Comparison of ENCODE assay signal across 32 cellular contexts in the genomic region with DNA sequence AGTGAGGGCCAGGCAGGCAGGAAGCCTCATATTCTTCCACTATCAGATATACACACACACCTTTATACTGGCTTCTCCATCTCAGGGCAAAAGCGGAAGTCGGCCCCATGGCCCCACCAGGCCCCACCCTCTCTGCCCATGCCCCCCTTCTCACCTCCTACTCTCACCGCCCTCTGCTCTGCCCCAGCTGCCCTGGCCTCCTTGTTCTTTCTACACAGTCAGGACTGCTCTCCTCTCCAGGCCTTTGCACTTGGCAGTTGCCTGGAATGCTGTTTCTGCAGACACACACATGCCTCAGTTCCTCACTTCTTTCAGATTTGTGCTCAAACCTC. TPM values are rescaled to one million over a fixed set of nuclear protein-coding genes. Genes with fewer than 3 reads are reported as not detected.
A peak's percentile ranks its signal among the peaks of the same experiment; 100 is the strongest.
DNase-seq lines count a peak whose midpoint lies in the region; ATAC-seq, FAIRE-seq and TF ChIP-seq lines count a peak whose summit lies in the region.
"Had no signal": no experiment of that assay in that cellular context is flagged by ENCODE, and none has a peak within 500 bp of the region (broad histone marks: within the 10 kb centered on the region; RNA-seq: fewer than 3 reads in every experiment).

No MANE protein-coding gene starts in this region.

- 67% methylated on average over 2 of the region's 3 CpGs; no CpG with 5 or more reads in 1 of the 2 experiments for WGBS in IMR-90 (ENCODE audit: extremely low coverage in 2 of 2, insufficient read length in 1 of 2), 2 experiments

- no peaks in the 10 kb centered on the region for H3K79me1 ChIP-seq in IMR-90 (ENCODE audit: low read depth in 1 of 2, low read length in 2 of 2)

- no peak overlapping the region for H3K4me2 ChIP-seq in IMR-90 (ENCODE audit: low read depth, low read length)
- H3K4me2 ChIP-seq: KMS-11 had no signal

- TF ChIP-seq CTCF in IMR-90 (conservative IDR thresholded peaks at IDR 0.05; ENCODE audit: low read depth, low read length) (no peak), activated B cell treated with CpG ODN at 0.5 μM for 24 hours (IDR thresholded peaks at IDR 0.05) (no peak)

- in situ Hi-C loops in IMR-90 (cut with MboI; ENCODE audit: low sequenced_read_pairs) = no loop called here

- H3K4me1 ChIP-seq in IMR-90 (ENCODE audit: control insufficient read depth, insufficient read depth, low read length) = no peaks in the 10 kb centered on the region
- H3K4me1 ChIP-seq: esophagus muscularis mucosa, left lung, parathyroid adenoma, right atrium auricular region, thyroid gland had no signal

- POLR2A ChIA-PET in IMR-90 (lab: Charles Lee; ENCODE audit: unreplicated experiment) (no interaction called here), activated B cell treated with CpG ODN at 0.5 μM for 24 hours (lab: Charles Lee) (no interaction called here)

- H3K27ac Mint-ChIP-seq in activated B cell treated with CpG ODN at 0.5 μM for 24 hours (no peak overlapping the region), naive B cell (peak overlapping the region in 1 of 6 donors; percentile 5)
- H3K27ac Mint-ChIP-seq: nephron had no signal

- H3K27me3 ChIP-seq in IMR-90 (ENCODE audit: control insufficient read depth, insufficient read depth, low read length) = peaks cover 1% of the 10 kb centered on the region; the same call in 1 of the 2 replicates
- H3K27me3 ChIP-seq: left lung, right atrium auricular region, thyroid gland had no signal

- H2AK9ac ChIP-seq in IMR-90 (replicated peaks; ENCODE audit: low read depth, low read length, poor library complexity) = no peak overlapping the region

- no peak overlapping the region for H4K91ac ChIP-seq in IMR-90 (ENCODE audit: insufficient read depth, low read depth, low read length)

- no peaks in the 10 kb centered on the region for H3K9me1 ChIP-seq in IMR-90 (ENCODE audit: insufficient read depth, low read length)

- no peak overlapping the region for H3K4me3 Mint-ChIP-seq in activated B cell treated with CpG ODN at 0.5 μM for 24 hours
- no peak overlapping the region for H3K4me3 Mint-ChIP-seq in naive B cell
- H3K4me3 Mint-ChIP-seq: nephron had no signal

- dilution Hi-C loops in IMR-90 (cut with HindIII; ENCODE audit: low sequenced_read_pairs, unreplicated experiment) = no loop called here

- no TSS peak for BruUV-seq in IMR-90 (replicated peaks; lab: Mats Ljungman, UMichigan)

- H3K9ac ChIP-seq in IMR-90 (ENCODE audit: low read depth, low read length) = no peak overlapping the region
- H3K9ac ChIP-seq: GM23248, KMS-11, parathyroid adenoma had no signal

- no peak overlapping the region for H2AK5ac ChIP-seq in IMR-90 (ENCODE audit: low read depth, low read length)

- H3K36me3 Mint-ChIP-seq in activated B cell treated with CpG ODN at 0.5 μM for 24 hours (ENCODE audit: low read depth) (no peaks in the 10 kb centered on the region), naive B cell (no peaks in the 10 kb centered on the region)

- H3K4me1 Mint-ChIP-seq in activated B cell treated with CpG ODN at 0.5 μM for 24 hours = peaks cover 6% of the 10 kb centered on the region
- peaks cover 0 to 9% (median 0%) of the 10 kb centered on the region in 3 donors for H3K4me1 Mint-ChIP-seq in naive B cell
- H3K4me1 Mint-ChIP-seq: nephron had no signal

- no peak overlapping the region for H3K4me3 ChIP-seq in IMR-90 (ENCODE audit: insufficient read depth, low read depth, low read length)
- H3K4me3 ChIP-seq: esophagus muscularis mucosa, GM23248, left lung, right atrium auricular region, thyroid gland had no signal

- H3K18ac ChIP-seq in IMR-90 (ENCODE audit: low read depth, low read length) = no peak overlapping the region

- H3K27me3 Mint-ChIP-seq in activated B cell treated with CpG ODN at 0.5 μM for 24 hours (peaks cover 10% of the 10 kb centered on the region), naive B cell (peaks cover 4 to 39% (median 17%) of the 10 kb centered on the region in 3 donors)

- H4K20me1 ChIP-seq in IMR-90 (ENCODE audit: insufficient read depth, low read length) = no peaks in the 10 kb centered on the region

- H3K23ac ChIP-seq in IMR-90 (ENCODE audit: low read depth, low read length) = no peak overlapping the region

- TF ChIP-seq POLR2A in GM12891 (IDR thresholded peaks at IDR 0.05; ENCODE audit: low read depth, low read length) = no peak
- TF ChIP-seq POLR2A in IMR-90 (IDR thresholded peaks at IDR 0.05; ENCODE audit: low read depth, low read length) = no peak

- no peak overlapping the region for H3K56ac ChIP-seq in IMR-90 (ENCODE audit: extremely low read depth, insufficient read depth, low read length)

- no peak overlapping the region for H2BK15ac ChIP-seq in IMR-90 (ENCODE audit: low read depth, low read length)

- intact Hi-C loops in IMR-90 (cut with micrococcal nuclease) (no loop called here), activated B cell treated with CpG ODN at 0.5 μM for 24 hours (cut with micrococcal nuclease) (no loop called here)

- ATAC-seq in IMR-90 (ENCODE audit: low read depth) (no peak), activated B cell treated with CpG ODN at 0.5 μM for 24 hours (ENCODE audit: low read depth) (peak; percentile 31), naive B cell (ENCODE audit: low read depth in 2 of 2) (peak; percentile 38 to 61), HG03457 (IDR thresholded peaks at IDR 0.05; ENCODE audit: unreplicated experiment) (no peak), GM18858 (IDR thresholded peaks at IDR 0.05; ENCODE audit: unreplicated experiment) (no peak), HG02642 (IDR thresholded peaks at IDR 0.05; ENCODE audit: poor library complexity, unreplicated experiment) (no peak)
- ATAC-seq: left lung had no signal

- no peak overlapping the region for H4K8ac ChIP-seq in IMR-90 (ENCODE audit: low read depth in 2 of 2, low read length in 2 of 2)

- no peaks in the 10 kb centered on the region for H3K9me3 ChIP-seq in IMR-90 (ENCODE audit: control insufficient read depth, insufficient read depth, low read length)
- H3K9me3 ChIP-seq: esophagus muscularis mucosa, left lung, right atrium auricular region, thyroid gland had no signal

- no peaks in the 10 kb centered on the region for H3K36me3 ChIP-seq in IMR-90 (ENCODE audit: control insufficient read depth, insufficient read depth, low read length)
- H3K36me3 ChIP-seq: esophagus muscularis mucosa, left lung, right atrium auricular region, thyroid gland had no signal

- CTCF ChIA-PET in IMR-90 (lab: Yijun Ruan, JAX) (no interaction called here), activated B cell treated with CpG ODN at 0.5 μM for 24 hours (lab: Charles Lee) (no interaction called here)

- no peak overlapping the region for H3K14ac ChIP-seq in IMR-90 (replicated peaks; ENCODE audit: low read depth, low read length)

- H3K9me3 Mint-ChIP-seq in activated B cell treated with CpG ODN at 0.5 μM for 24 hours (no peaks in the 10 kb centered on the region), naive B cell (peaks cover 0 to 1% (median 0%) of the 10 kb centered on the region in 7 donors)
- H3K9me3 Mint-ChIP-seq: nephron had no signal

- no peak for FAIRE-seq in GM12891 (lab: Jason Lieb, UNC)
- FAIRE-seq: colon, TTC549 had no signal

- no peak overlapping the region for H3K27ac ChIP-seq in IMR-90 (ENCODE audit: insufficient read depth, low read length)
- H3K27ac ChIP-seq: esophagus muscularis mucosa, GM23248, KMS-11, left lung, parathyroid adenoma, right atrium auricular region, thyroid gland had no signal

- H2AFZ ChIP-seq in IMR-90 (replicated peaks; ENCODE audit: low read length, poor library complexity) = peak overlapping the region; percentile 23
- H2AFZ ChIP-seq: GM23248, parathyroid adenoma had no signal

- no peak overlapping the region for H3K4ac ChIP-seq in IMR-90 (ENCODE audit: low read depth, low read length)

- no peak for DNase-seq in GM12891 (ENCODE audit: insufficient read length, low spot score)
- DNase-seq in IMR-90 = no peak
- DNase-seq in activated B cell treated with CpG ODN at 0.5 μM for 24 hours = peak; percentile 7
- no peak for DNase-seq in naive B cell
- no peak for DNase-seq in mucosa of gallbladder (ENCODE audit: low spot score)
- DNase-seq: activated CD4-positive, alpha-beta T cell treated with anti-CD3 and anti-CD28 coated beads for 48 hours; activated CD8-positive, alpha-beta memory T cell treated with anti-CD3 and anti-CD28 coated beads, Interleukin-2, amount 50 U/mL, for 4 hours; activated gamma-delta T cell treated with Interleukin-2 at 50 U/mL for 16 hours; EL; foreskin melanocyte; GM23248; left lung; MV-4-11; NCI-H524; NK-92 treated with Interleukin-12 subunit alpha and Interleukin-12 subunit beta, amount 100 ng/mL, for 24 hours; stimulated activated CD4-positive, alpha-beta T cell treated with anti-CD3 and anti-CD28 coated beads, Interleukin-4, amount 100 ng/mL, for 24 hours; stimulated activated naive CD4-positive, alpha-beta T cell treated with Interleukin-2 at 50 U/mL for 16 hours; T-helper 1 cell had no signal

- H2BK20ac ChIP-seq in IMR-90 (ENCODE audit: low read depth, low read length) = no peak overlapping the region

- H2BK5ac ChIP-seq in IMR-90 (ENCODE audit: low read depth, low read length, poor library complexity, severe bottlenecking) = no peak overlapping the region

- no peak overlapping the region for H2BK120ac ChIP-seq in IMR-90 (ENCODE audit: low read depth, low read length)

- H4K5ac ChIP-seq in IMR-90 (ENCODE audit: low read depth, low read length) = no peak overlapping the region

- TF ChIP-seq RAD21 in IMR-90 (IDR thresholded peaks at IDR 0.05; ENCODE audit: low read length) = no peak

TF ChIP-seq in GM12891, 5 proteins besides CTCF, POLR2A, EP300 and RAD21 (continues in another document):
- TF ChIP-seq TAF1 (IDR thresholded peaks at IDR 0.05; ENCODE audit: low read depth, low read length) = no peak
- no peak for TF ChIP-seq POU2F2 (IDR thresholded peaks at IDR 0.05; ENCODE audit: low read depth, low read length)

TF ChIP-seq in IMR-90, 13 proteins besides CTCF, POLR2A, EP300 and RAD21 (continues in another document):
- TF ChIP-seq MXI1 (IDR thresholded peaks at IDR 0.05; ENCODE audit: borderline replicate concordance, low read depth, low read length) = no peak
- TF ChIP-seq CHD1 (IDR thresholded peaks at IDR 0.05; ENCODE audit: low read depth, low read length) = no peak
- TF ChIP-seq FOS (IDR thresholded peaks at IDR 0.05; ENCODE audit: low read depth, low read length) = no peak

RNA-seq across cellular contexts. Expression of gene OTOG, which starts 25.3 kb away (rescaled TPM):
- not detected for polyA plus RNA-seq in GM12891 (2012; ENCODE audit: low read depth, missing spikeins)
- total RNA-seq in IMR-90 (2012; rRNA removed) = not detected in 2 replicates
- polyA plus RNA-seq in IMR-90 (2012; rRNA removed) = not detected in 2 replicates
- not detected in 2 replicates for polyA plus RNA-seq in IMR-90 (2012; cell fraction: cytosol; rRNA removed)
- not detected in 2 replicates for polyA plus RNA-seq in IMR-90 (2012; cell fraction: nucleus; rRNA removed; ENCODE audit: low replicate concordance)
- not detected in 2 replicates for total RNA-seq in activated B cell treated with CpG ODN at 0.5 μM for 24 hours
- not detected for polyA plus RNA-seq in naive B cell (ENCODE audit: low read depth in 6 of 6)
- total RNA-seq in mucosa of gallbladder = 0.12 TPM
- total RNA-seq: esophagus muscularis mucosa, GM23248, HT-29, left lung, right atrium auricular region, RPMI7951, SK-MEL-5, thyroid gland had no signal
- polyA plus RNA-seq: GM23248 had no signal

RNA-seq across cellular contexts. Expression of gene USH1C, which starts 28.1 kb away (rescaled TPM):
- polyA plus RNA-seq in GM12891 (2012; ENCODE audit: low read depth, missing spikeins) = not detected
- total RNA-seq in IMR-90 (2012; rRNA removed) (not detected in 2 replicates), activated B cell treated with CpG ODN at 0.5 μM for 24 hours (not detected in 2 replicates), mucosa of gallbladder (176 TPM)
- polyA plus RNA-seq in IMR-90 (2012; rRNA removed) (not detected in 2 replicates), naive B cell (ENCODE audit: low read depth in 6 of 6) (not detected)
- not detected in 2 replicates for polyA plus RNA-seq in IMR-90 (2012; cell fraction: cytosol; rRNA removed)
- not detected in 2 replicates for polyA plus RNA-seq in IMR-90 (2012; cell fraction: nucleus; rRNA removed; ENCODE audit: low replicate concordance)
- total RNA-seq: esophagus muscularis mucosa, GM23248, right atrium auricular region, RPMI7951, SK-MEL-5 had no signal
- polyA plus RNA-seq: GM23248 had no signal

Comparison
In these comparisons a context has a peak if more than half of its experiments do, and no peak if none do; other contexts are left out.
1. ATAC-seq: peak in activated B cell treated with CpG ODN at 0.5 μM for 24 hours (single experiment) and naive B cell (2 of 2); none in IMR-90 (single experiment), HG03457 (single experiment), GM18858 (single experiment) and HG02642 (single experiment).
2. RNA of gene USH1C, which starts 28.1 kb away (total RNA-seq): 176 TPM in mucosa of gallbladder (single experiment); not detected in IMR-90 and not detected in activated B cell treated with CpG ODN at 0.5 μM for 24 hours; every median in the first group is over 100 times any median in the second.